In the genomic region with DNA sequence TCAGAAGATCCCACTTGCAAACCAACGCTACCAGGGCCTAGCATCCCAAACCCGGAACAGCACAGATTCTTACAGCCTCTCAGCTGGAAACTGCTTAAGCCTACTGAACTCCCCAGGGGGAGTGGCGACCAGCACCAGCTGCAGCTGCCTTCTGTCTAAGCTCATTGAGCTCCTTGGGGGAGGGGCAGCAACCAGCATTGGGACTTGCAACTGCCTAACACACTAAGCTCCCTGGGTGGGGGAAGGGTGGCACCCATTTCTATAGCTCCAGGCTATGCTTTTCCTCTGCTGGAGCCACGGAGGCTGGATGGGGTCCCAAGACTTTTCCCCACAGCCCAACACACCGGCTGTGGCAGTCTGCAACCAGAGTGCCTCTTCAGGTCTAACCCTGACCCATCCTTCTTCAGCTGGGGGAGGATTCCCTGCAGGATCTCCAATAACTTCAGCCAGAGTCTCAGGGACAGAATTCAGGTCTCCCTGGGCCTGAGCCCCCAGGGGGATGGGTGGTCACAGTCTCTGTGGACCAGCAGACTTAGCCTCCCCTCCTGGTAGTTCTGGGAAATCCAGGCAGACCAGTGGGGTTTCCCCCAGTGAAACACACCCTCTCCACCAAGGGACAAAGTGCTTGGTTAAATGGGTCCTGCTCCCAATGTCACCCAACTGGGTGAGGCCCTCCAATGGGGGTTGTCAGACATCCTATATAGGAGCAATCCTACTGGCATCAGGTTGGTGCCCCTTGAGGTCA, we compare ENCODE assay signal across 8 cellular contexts.
A peak's percentile ranks its signal among the peaks of the same experiment; 100 is the strongest.
DNase-seq lines count a peak whose midpoint lies in the region; ATAC-seq and TF ChIP-seq lines count a peak whose summit lies in the region.

No MANE protein-coding gene starts in this region.

- CTCF ChIA-PET in RWPE1 (lab: Yijun Ruan, JAX): no interaction called here

- peak; percentile 87 for ATAC-seq in GM18519 (IDR thresholded peaks at IDR 0.05; ENCODE audit: low FRiP score, unreplicated experiment)
- peak; percentile 98 for ATAC-seq in HG02642 (IDR thresholded peaks at IDR 0.05; ENCODE audit: poor library complexity, unreplicated experiment)
- ATAC-seq in HG03025 (IDR thresholded peaks at IDR 0.05; ENCODE audit: low FRiP score, unreplicated experiment): no peak

- POLR2A ChIA-PET in RWPE1 (lab: Yijun Ruan, JAX; ENCODE audit: low non-redundant PET): no interaction called here

- DNase-seq in NCI-H1105 (lab: John Stamatoyannopoulos, UW) (peak; percentile 58), choroid plexus epithelial cell (ENCODE audit: low read depth) (peak; percentile 63), HuH-7.5 (ENCODE audit: low spot score) (no peak), RWPE1 (ENCODE audit: low spot score) (no peak)
- no peak for DNase-seq in activated CD4-positive, alpha-beta T cell treated with anti-CD3 and anti-CD28 coated beads for 4 hours

- TF ChIP-seq CTCF in choroid plexus epithelial cell (conservative IDR thresholded peaks at IDR 0.05; ENCODE audit: low read depth, low read length) (no peak), RWPE1 (conservative IDR thresholded peaks at IDR 0.05; ENCODE audit: low read depth) (no peak)

- no peak overlapping the region for H3K4me3 ChIP-seq in choroid plexus epithelial cell (ENCODE audit: low read depth, low read length)

- no peak overlapping the region for H3K27ac ChIP-seq in RWPE1

Comparison
In these comparisons a context has a peak if more than half of its experiments do, and no peak if none do; other contexts are left out.
1. DNase-seq: peak in NCI-H1105 (single experiment) and choroid plexus epithelial cell (single experiment); none in HuH-7.5 (single experiment), RWPE1 (single experiment) and activated CD4-positive, alpha-beta T cell treated with anti-CD3 and anti-CD28 coated beads for 4 hours (0 of 2).